1 cellular context compared by ENCODE assay signal in genomic region chr22:17434856-17435255, GRCh38.
TF ChIP-seq lines count a peak whose summit lies in the region.

No MANE protein-coding gene starts in this region.

TF ChIP-seq in WTC11, 78 proteins besides CTCF, POLR2A, EP300 and RAD21 (continued from another document):
- TF ChIP-seq ATF3 (CRISPR knock-in tag; conservative IDR thresholded peaks at IDR 0.05) = no peak
- TF ChIP-seq STAT6 (CRISPR knock-in tag; conservative IDR thresholded peaks at IDR 0.05; ENCODE audit: low read depth) = no peak
- TF ChIP-seq CREB1 (CRISPR knock-in tag; IDR thresholded peaks at IDR 0.05) = no peak
- TF ChIP-seq NR1H2 (CRISPR knock-in tag; IDR thresholded peaks at IDR 0.05) = no peak
- TF ChIP-seq ZNF138 (CRISPR knock-in tag; conservative IDR thresholded peaks at IDR 0.05) = no peak
- TF ChIP-seq JUN (CRISPR knock-in tag; IDR thresholded peaks at IDR 0.05) = no peak
- TF ChIP-seq TEAD1 (CRISPR knock-in tag; IDR thresholded peaks at IDR 0.05) = no peak
- TF ChIP-seq IRF2 (CRISPR knock-in tag; IDR thresholded peaks at IDR 0.05; ENCODE audit: borderline replicate concordance, low read depth) = no peak
- TF ChIP-seq ATF1 (CRISPR knock-in tag; IDR thresholded peaks at IDR 0.05) = no peak
- TF ChIP-seq SMAD3 (CRISPR knock-in tag; IDR thresholded peaks at IDR 0.05; ENCODE audit: borderline replicate concordance) = no peak
